ENCODE assay signal across 8 cellular contexts in the genomic region with DNA sequence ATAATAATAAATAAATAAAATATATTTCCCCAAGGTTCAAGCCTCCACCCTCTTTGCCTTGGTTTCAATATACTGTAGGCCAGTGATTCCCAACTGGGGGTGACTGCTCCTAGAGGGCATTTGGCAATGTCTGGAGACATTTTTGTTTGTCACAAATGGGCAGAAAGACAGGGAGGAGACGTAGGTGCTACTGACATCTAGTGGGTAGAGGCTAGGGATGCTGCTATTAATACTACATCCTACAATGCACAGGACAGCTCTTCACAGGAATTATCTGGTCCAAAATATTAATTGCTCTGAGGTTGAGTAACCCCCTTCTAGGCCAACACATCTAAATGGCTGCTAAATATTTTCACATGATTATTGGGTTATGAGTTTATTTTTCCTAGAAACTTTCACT. TPM values are rescaled to one million over a fixed set of nuclear protein-coding genes. Genes with fewer than 3 reads are reported as not detected.
DNase-seq lines count a peak whose midpoint lies in the region; TF ChIP-seq lines count a peak whose summit lies in the region.

No MANE protein-coding gene starts in this region.

- H3K27ac ChIP-seq in HL-60 (replicated peaks) = no peak overlapping the region
- H3K27ac ChIP-seq in PC-9 = no peak overlapping the region
- H3K27ac ChIP-seq in esophagus squamous epithelium = no peak overlapping the region

- TF ChIP-seq CTCF in HL-60 (IDR thresholded peaks at IDR 0.05; ENCODE audit: insufficient read depth, low read length) (peak; percentile 73), PC-9 (conservative IDR thresholded peaks at IDR 0.05) (peak; percentile 73), esophagus squamous epithelium (IDR thresholded peaks at IDR 0.05) (peak in 5 of 6 experiments; percentile 17 to 53 (median 25))

- BruUV-seq in PC-9 (replicated peaks; lab: Mats Ljungman, UMichigan) = no TSS peak

- POLR2A ChIA-PET in PC-9 (lab: Charles Lee; ENCODE audit: unreplicated experiment) = no interaction called here

- peaks cover 17% of the 10 kb centered on the region; the same call in 1 of the 2 replicates for H3F3A ChIP-seq in PC-9 (ENCODE audit: insufficient read depth, low read depth)

- no peak overlapping the region for H2AFZ ChIP-seq in PC-9

- H3K9me3 ChIP-seq in PC-9 (ENCODE audit: insufficient read depth, low read depth) = no peaks in the 10 kb centered on the region
- H3K9me3 ChIP-seq in esophagus squamous epithelium = no peaks in the 10 kb centered on the region

- H3K79me2 ChIP-seq in PC-9 (ENCODE audit: low read depth) = peaks cover 25% of the 10 kb centered on the region

- 0 to 6% methylated on average over 1 of the region's 1 CpG for WGBS in esophagus squamous epithelium, 2 donors

- no peaks in the 10 kb centered on the region for H3K27me3 ChIP-seq in HL-60 (ENCODE audit: insufficient read depth, poor library complexity, severe bottlenecking)
- no peaks in the 10 kb centered on the region for H3K27me3 ChIP-seq in PC-9 (ENCODE audit: insufficient read depth, low read depth)
- no peaks in the 10 kb centered on the region for H3K27me3 ChIP-seq in esophagus squamous epithelium

- H4K20me1 ChIP-seq in PC-9 (ENCODE audit: insufficient read depth) = no peaks in the 10 kb centered on the region

- DNase-seq in COLO829 (ENCODE audit: low spot score) (peak; percentile 20), HL-60 (ENCODE audit: low read depth in 1 of 2, low spot score in 1 of 2) (peak in 1 of 2 experiments; percentile 64), PC-9 (peak; percentile 31 to 67), esophagus squamous epithelium (lab: John Stamatoyannopoulos, UW) (no peak), posterior vena cava (ENCODE audit: low spot score) (no peak), putamen (ENCODE audit: low spot score) (no peak)
- DNase-seq in activated CD4-positive, CD25-positive, alpha-beta regulatory T cell (lab: John Stamatoyannopoulos, UW) = no peak
- DNase-seq in activated CD4-positive, CD25-positive, alpha-beta regulatory T cell treated with anti-CD3 and anti-CD28 coated beads, Interleukin-2, amount 50 U/mL, for 72 hours = no peak

- H3K4me1 ChIP-seq in PC-9 (replicated peaks; ENCODE audit: insufficient read depth) = peaks cover 13% of the 10 kb centered on the region; the same call in 1 of the 2 replicates
- peaks cover 5 to 37% (median 13%) of the 10 kb centered on the region in 3 donors for H3K4me1 ChIP-seq in esophagus squamous epithelium

- CTCF ChIA-PET in PC-9 (lab: Charles Lee) = no interaction called here

- H3K36me3 ChIP-seq in PC-9 (ENCODE audit: low read depth) = no peaks in the 10 kb centered on the region
- no peaks in the 10 kb centered on the region for H3K36me3 ChIP-seq in esophagus squamous epithelium

- no peak overlapping the region for H3K4me2 ChIP-seq in PC-9

- intact Hi-C loops in PC-9 (cut with micrococcal nuclease; ENCODE audit: unreplicated experiment) = no loop called here
- intact Hi-C loops in esophagus squamous epithelium (cut with DNase I) = loop anchor here (10.0 kb wide), 1 partner anchor 203 kb away; a partner anchor contains a TSS
- intact Hi-C loops in posterior vena cava (cut with DNase I) = loop anchor here in 1 of 2 donors (10.0 kb wide), 1 partner anchor 53 kb away; a partner anchor contains a TSS

- H3K4me3 ChIP-seq in HL-60 (replicated peaks; ENCODE audit: insufficient read depth, low read length) (no peak overlapping the region), PC-9 (no peak overlapping the region), esophagus squamous epithelium (no peak overlapping the region)

- no peaks in the 10 kb centered on the region for H3K9me2 ChIP-seq in PC-9 (ENCODE audit: insufficient read depth)

- TF ChIP-seq POLR2A in esophagus squamous epithelium (IDR thresholded peaks at IDR 0.05) = no peak

RNA-seq across cellular contexts. Expression of a gene that starts 12.8 kb away (rescaled TPM):
- total RNA-seq in PC-9 (2021) = 67.3 and 85.3 TPM in 2 replicates
- 10 to 100 TPM; 16.6 to 21.8 (median 20.3) TPM for total RNA-seq in esophagus squamous epithelium
- total RNA-seq in posterior vena cava = 10 to 100 TPM; 34.5 to 38.5 TPM

RNA-seq across cellular contexts. Expression of a gene that starts 20.3 kb away (rescaled TPM):
- total RNA-seq in PC-9 (2021) (87.5 and 128 TPM in 2 replicates), esophagus squamous epithelium (10 to 100 TPM; 22.3 to 80.2 (median 45.3) TPM), posterior vena cava (10 to 100 TPM; 42.3 to 42.5 TPM)

RNA-seq across cellular contexts. Expression of a gene that starts 27.8 kb away (rescaled TPM):
- total RNA-seq in PC-9 (2021) = 9.1 and 10.1 TPM in 2 replicates
- total RNA-seq in esophagus squamous epithelium = 1 to 10 TPM; 2.0 to 6.7 (median 3.8) TPM
- total RNA-seq in posterior vena cava = 1 to 10 TPM; 6.9 to 7.1 TPM

RNA-seq across cellular contexts. Expression of a gene that starts 52.5 kb away (rescaled TPM):
- total RNA-seq in PC-9 (2021) (30.9 and 39.8 TPM in 2 replicates), esophagus squamous epithelium (10 to 100 TPM in 1 of 4 donors, 1 to 10 TPM in 3; 2.7 to 10.9 (median 5.6) TPM), posterior vena cava (10 to 100 TPM; 10.2 to 10.5 TPM)

Comparison
In these comparisons a context has a peak if more than half of its experiments do, and no peak if none do; other contexts are left out.
1. DNase-seq: peak in COLO829 (single experiment) and PC-9 (2 of 2); none in esophagus squamous epithelium (single experiment), activated CD4-positive, CD25-positive, alpha-beta regulatory T cell (0 of 4), activated CD4-positive, CD25-positive, alpha-beta regulatory T cell treated with anti-CD3 and anti-CD28 coated beads, Interleukin-2, amount 50 U/mL, for 72 hours (single experiment), posterior vena cava (single experiment) and putamen (single experiment).
2. Peak in every context shown above with its lines, with median percentiles within 50 percentile points of each other: CTCF ChIP-seq.